In the genomic region with DNA sequence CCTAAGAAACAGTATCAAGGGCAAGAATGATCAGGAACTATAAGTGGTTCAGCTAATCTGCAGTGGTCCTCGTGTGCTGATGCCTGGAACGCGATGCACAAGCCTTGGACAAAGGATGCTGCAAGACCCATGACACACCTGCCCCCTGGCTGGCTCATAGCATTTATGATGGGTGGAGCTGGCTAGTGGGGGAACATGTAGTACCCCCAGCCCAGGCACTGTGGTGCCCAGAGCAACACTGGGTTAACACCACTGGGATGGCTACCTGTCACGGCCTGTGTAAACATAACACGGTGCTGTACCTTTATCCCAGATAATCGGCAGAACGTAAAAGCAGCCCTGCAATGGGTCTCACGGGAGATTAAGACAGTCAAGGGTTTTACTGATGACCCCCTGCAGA, we compare ENCODE assay signal across 15 cellular contexts.
"Had no signal": no experiment of that assay in that cellular context is flagged by ENCODE, and none has a peak within 500 bp of the region (broad histone marks: within the 10 kb centered on the region; RNA-seq: fewer than 3 reads in every experiment).

No MANE protein-coding gene starts in this region.

- H3K4me3 Mint-ChIP-seq: activated naive CD8-positive, alpha-beta T cell treated with anti-CD3 and anti-CD28 coated beads, Interleukin-2, amount 50 U/mL, for 24 hours; activated T-helper 1 cell treated with anti-CD3 and anti-CD28 coated beads, Interleukin-12 subunit alpha, Interleukin-12 subunit beta, Interleukin-2, Interleukin-4 antibody, amounts not matched to agents 30 ng/mL and 10 ng/mL and 1 ng/mL, durations not matched to agents 14 hours and 24 hours and 36 hours; natural killer cell; stimulated activated naive CD8-positive, alpha-beta T cell treated with anti-CD3 and anti-CD28 coated beads, Interleukin-15, Interleukin-2, amounts not matched to agents 100 ng/mL and 50 ng/mL, for 24 hours; T-cell had no signal

- H3K4me3 ChIP-seq: hepatocyte, left lung had no signal

- DNase-seq: activated naive CD4-positive, alpha-beta T cell; activated naive CD8-positive, alpha-beta T cell treated with anti-CD3 and anti-CD28 coated beads, Interleukin-2, amount 50 U/mL, for 24 hours; cerebellar nuclear complex; effector CD8-positive, alpha-beta T cell; islet precursor cell; left lung; natural killer cell; occipital lobe; stimulated activated CD4-positive, alpha-beta T cell treated with anti-CD3 and anti-CD28 coated beads, Interleukin-4, amount 100 ng/mL, for 24 hours; T-cell; T-helper 9 cell had no signal

- H3K9me3 Mint-ChIP-seq: activated naive CD8-positive, alpha-beta T cell treated with anti-CD3 and anti-CD28 coated beads, Interleukin-2, amount 50 U/mL, for 24 hours; activated T-helper 1 cell treated with anti-CD3 and anti-CD28 coated beads, Interleukin-12 subunit alpha, Interleukin-12 subunit beta, Interleukin-2, Interleukin-4 antibody, amounts not matched to agents 30 ng/mL and 10 ng/mL and 1 ng/mL, durations not matched to agents 14 hours and 24 hours and 36 hours; natural killer cell; stimulated activated naive CD8-positive, alpha-beta T cell treated with anti-CD3 and anti-CD28 coated beads, Interleukin-15, Interleukin-2, amounts not matched to agents 100 ng/mL and 50 ng/mL, for 24 hours; T-cell had no signal

- H3K27me3 ChIP-seq: hepatocyte, left lung had no signal

- ATAC-seq: activated CD4-positive, CD25-positive, alpha-beta regulatory T cell treated with anti-CD3 and anti-CD28 coated beads, Interleukin-2, amount 50 U/mL, for 24 hours; activated naive CD8-positive, alpha-beta T cell treated with anti-CD3 and anti-CD28 coated beads, Interleukin-2, amount 50 U/mL, for 24 hours; left lung; natural killer cell; T-cell had no signal

- H3K27ac ChIP-seq: hepatocyte, left lung had no signal

- H3K27me3 Mint-ChIP-seq: activated naive CD8-positive, alpha-beta T cell treated with anti-CD3 and anti-CD28 coated beads, Interleukin-2, amount 50 U/mL, for 24 hours; stimulated activated naive CD8-positive, alpha-beta T cell treated with anti-CD3 and anti-CD28 coated beads, Interleukin-15, Interleukin-2, amounts not matched to agents 100 ng/mL and 50 ng/mL, for 24 hours; T-cell had no signal

- H3K9me3 ChIP-seq: left lung had no signal

- H3K27ac Mint-ChIP-seq: activated naive CD8-positive, alpha-beta T cell treated with anti-CD3 and anti-CD28 coated beads, Interleukin-2, amount 50 U/mL, for 24 hours; activated T-helper 1 cell treated with anti-CD3 and anti-CD28 coated beads, Interleukin-12 subunit alpha, Interleukin-12 subunit beta, Interleukin-2, Interleukin-4 antibody, amounts not matched to agents 30 ng/mL and 10 ng/mL and 1 ng/mL, durations not matched to agents 14 hours and 24 hours and 36 hours; stimulated activated naive CD8-positive, alpha-beta T cell treated with anti-CD3 and anti-CD28 coated beads, Interleukin-15, Interleukin-2, amounts not matched to agents 100 ng/mL and 50 ng/mL, for 24 hours; T-cell had no signal
